8 cellular contexts compared by ENCODE assay signal in genomic region chr6:139134817-139135577, GRCh38. TPM values are rescaled to one million over a fixed set of nuclear protein-coding genes. Genes with fewer than 3 reads are reported as not detected.
A peak's percentile ranks its signal among the peaks of the same experiment; 100 is the strongest.
DNase-seq lines count a peak whose midpoint lies in the region; ATAC-seq lines count a peak whose summit lies in the region.

TSS of gene HECA (plus strand) at chr6:139135080. CDS start at chr6:139135397, 317 bp downstream.

- peaks cover 8 to 36% (median 12%) of the 10 kb centered on the region in 3 donors for H3K36me3 Mint-ChIP-seq in CD8-positive, alpha-beta memory T cell

- H3K9me3 Mint-ChIP-seq in CD8-positive, alpha-beta memory T cell: peaks cover 0 to 6% (median 0%) of the 10 kb centered on the region in 5 donors

- H3K27me3 Mint-ChIP-seq in CD8-positive, alpha-beta memory T cell: peaks cover 0 to 2% of the 10 kb centered on the region in 2 donors

- H3K4me3 Mint-ChIP-seq in CD8-positive, alpha-beta memory T cell: peak within 1 kb of the TSS; percentile 85 to 97 (median 93)

- no peaks in the 10 kb centered on the region for H3K27me3 ChIP-seq in CD8-positive, alpha-beta memory T cell (ENCODE audit: insufficient read depth, low read length, poor library complexity, severe bottlenecking)
- H3K27me3 ChIP-seq in effector memory CD4-positive, alpha-beta T cell (replicated peaks; ENCODE audit: control insufficient read depth, insufficient read depth, low read length, poor library complexity, severe bottlenecking): no peaks in the 10 kb centered on the region

- POLR2A ChIA-PET in CD8-positive, alpha-beta memory T cell (lab: Charles Lee): interaction anchor here (0.5 to 1.7 kb wide), 13 partner anchors 9 to 240 kb away, joined by 3 to 11 read pairs (median 4); partner anchors contain the start of genes CITED2, REPS1 and TXLNB

- peaks cover 59 to 76% (median 66%) of the 10 kb centered on the region in 3 donors for H3K4me1 Mint-ChIP-seq in CD8-positive, alpha-beta memory T cell

- peak within 1 kb of the TSS; percentile 92 for H3K27ac ChIP-seq in CD8-positive, alpha-beta memory T cell (ENCODE audit: low read depth, low read length)
- H3K27ac ChIP-seq in effector memory CD4-positive, alpha-beta T cell (ENCODE audit: insufficient read depth, low read length, poor library complexity, severe bottlenecking): peak within 1 kb of the TSS; percentile 96

- ATAC-seq in GM21360 (IDR thresholded peaks at IDR 0.05; ENCODE audit: unreplicated experiment): peak; percentile 88

- peak; percentile 99 to 100 (median 100) for DNase-seq in CD8-positive, alpha-beta memory T cell
- peak; percentile 93 for DNase-seq in HT-29 (ENCODE audit: low spot score)
- DNase-seq in NOMO-1 treated with DMSO at 0.1 percent for 48 hours (lab: John Stamatoyannopoulos, UW; ENCODE audit: unreplicated experiment): peak; percentile 79
- DNase-seq in activated CD8-positive, alpha-beta memory T cell treated with anti-CD3 and anti-CD28 coated beads for 4 hours (ENCODE audit: low read depth in 2 of 2): peak; percentile 99
- peak; percentile 98 to 100 (median 99) for DNase-seq in effector memory CD4-positive, alpha-beta T cell
- peak; percentile 95 for DNase-seq in medulla oblongata (ENCODE audit: extremely low spot score)
- DNase-seq in stimulated activated CD4-positive, alpha-beta T cell treated with anti-CD3 and anti-CD28 coated beads, TNF-alpha, amount 100 ng/mL, for 48 hours (ENCODE audit: low read depth in 3 of 3): peak; percentile 97 to 99 (median 98)

- no peaks in the 10 kb centered on the region for H3K36me3 ChIP-seq in CD8-positive, alpha-beta memory T cell (ENCODE audit: insufficient read depth, low read length)
- no peaks in the 10 kb centered on the region for H3K36me3 ChIP-seq in effector memory CD4-positive, alpha-beta T cell (ENCODE audit: control insufficient read depth, insufficient read depth, low read length)

- H3K9me3 ChIP-seq in CD8-positive, alpha-beta memory T cell (ENCODE audit: low read length): no peaks in the 10 kb centered on the region
- no peaks in the 10 kb centered on the region for H3K9me3 ChIP-seq in effector memory CD4-positive, alpha-beta T cell (ENCODE audit: control insufficient read depth, low read length)

- CTCF ChIA-PET in CD8-positive, alpha-beta memory T cell (lab: Charles Lee): interaction anchor here (0.7 to 1.9 kb wide), 6 partner anchors 10 to 39 kb away, joined by 3 to 21 read pairs (median 3); no protein-coding TSS in a partner anchor

- H3K4me1 ChIP-seq in CD8-positive, alpha-beta memory T cell (ENCODE audit: insufficient read depth, low read length): peaks cover 50% of the 10 kb centered on the region
- H3K4me1 ChIP-seq in effector memory CD4-positive, alpha-beta T cell (ENCODE audit: control insufficient read depth, insufficient read depth, low read length, poor library complexity, severe bottlenecking): peaks cover 22% of the 10 kb centered on the region

- peak within 1 kb of the TSS; percentile 98 to 100 (median 98) for H3K27ac Mint-ChIP-seq in CD8-positive, alpha-beta memory T cell

- peak within 1 kb of the TSS; percentile 86 for H3K4me3 ChIP-seq in CD8-positive, alpha-beta memory T cell (ENCODE audit: low read length)
- peak within 1 kb of the TSS; percentile 71 for H3K4me3 ChIP-seq in effector memory CD4-positive, alpha-beta T cell (ENCODE audit: insufficient read depth, low read depth, low read length, poor library complexity, severe bottlenecking)

RNA-seq across cellular contexts. Expression of gene HECA, which starts in this region (rescaled TPM):
- 10 to 100 TPM; 63.4 to 64.6 TPM for total RNA-seq in CD8-positive, alpha-beta memory T cell
- polyA plus RNA-seq in CD8-positive, alpha-beta memory T cell: 9.0 TPM
- 7.6 and 9.3 TPM in 2 replicates for total RNA-seq in HT-29 (2014; rRNA removed; shearing (Covaris generic))

Comparison
In these comparisons a context has a peak if more than half of its experiments do, and no peak if none do; other contexts are left out.
1. Peak in every context shown above with its lines: DNase-seq, ATAC-seq, H3K4me3 ChIP-seq and H3K27ac ChIP-seq.